Comparison of ENCODE assay signal across 8 cellular contexts in genomic region chr3:188421836-188422540, GRCh38.
DNase-seq lines count a peak whose midpoint lies in the region; ATAC-seq and TF ChIP-seq lines count a peak whose summit lies in the region.

No MANE protein-coding gene starts in this region.

- H3K36me3 ChIP-seq in tibial nerve, result no peaks in the 10 kb centered on the region

- H3K9me3 ChIP-seq in tibial nerve, result peaks cover 0 to 15% (median 0%) of the 10 kb centered on the region in 4 donors

- peaks cover 0 to 23% (median 12%) of the 10 kb centered on the region in 4 donors for H3K4me1 ChIP-seq in tibial nerve

- peak; percentile 75 to 85 for DNase-seq in AML-193 (lab: John Stamatoyannopoulos, UW)
- DNase-seq in coronary artery (ENCODE audit: low spot score), result no peak
- no peak for DNase-seq in tibial nerve (ENCODE audit: low spot score in 2 of 2)
- no peak for DNase-seq in progenitor cell of endocrine pancreas (ENCODE audit: low spot score, unreplicated experiment)
- DNase-seq in NCI-H1694 (lab: John Stamatoyannopoulos, UW), result no peak
- DNase-seq in activated CD8-positive, alpha-beta memory T cell treated with anti-CD3 and anti-CD28 coated beads, Interleukin-2, amount 50 U/mL, for 4 hours, result no peak

- peaks cover 4% of the 10 kb centered on the region for H3K4me1 Mint-ChIP-seq in progenitor cell of endocrine pancreas (ENCODE audit: low read depth)

- H3K27ac Mint-ChIP-seq in progenitor cell of endocrine pancreas, result no peak overlapping the region

- 67 to 70% methylated on average over 6 of the region's 6 CpGs for WGBS in tibial nerve, 2 donors

- H3K27me3 ChIP-seq in tibial nerve, result no peaks in the 10 kb centered on the region

- peak in 1 of 2 donors; percentile 22 for TF ChIP-seq EP300 in tibial nerve (IDR thresholded peaks at IDR 0.05)

- no peak for TF ChIP-seq POLR2A in tibial nerve (IDR thresholded peaks at IDR 0.05)

- H3K4me3 ChIP-seq in coronary artery (peak overlapping the region; percentile 13), tibial nerve (no peak overlapping the region)

- no peak overlapping the region for H3K4me3 Mint-ChIP-seq in progenitor cell of endocrine pancreas (ENCODE audit: low read depth)

- ATAC-seq in GM19468 (IDR thresholded peaks at IDR 0.05; ENCODE audit: extremely low read depth, unreplicated experiment), result peak; percentile 93
- ATAC-seq in HG03457 (IDR thresholded peaks at IDR 0.05; ENCODE audit: unreplicated experiment), result peak; percentile 99

- peaks cover 43% of the 10 kb centered on the region for H3K36me3 Mint-ChIP-seq in progenitor cell of endocrine pancreas (ENCODE audit: insufficient read depth)

- no peak for TF ChIP-seq CTCF in coronary artery (IDR thresholded peaks at IDR 0.05)
- no peak for TF ChIP-seq CTCF in tibial nerve (IDR thresholded peaks at IDR 0.05)
- TF ChIP-seq CTCF in progenitor cell of endocrine pancreas (IDR thresholded peaks at IDR 0.05; ENCODE audit: unreplicated experiment), result no peak

- peak overlapping the region; percentile 67 to 78 for H3K27ac ChIP-seq in coronary artery
- H3K27ac ChIP-seq in tibial nerve, result peak overlapping the region; percentile 8 to 77 (median 57)

- no peaks in the 10 kb centered on the region for H3K27me3 Mint-ChIP-seq in progenitor cell of endocrine pancreas

- peaks cover 45% of the 10 kb centered on the region for H3K9me3 Mint-ChIP-seq in progenitor cell of endocrine pancreas (ENCODE audit: low read depth)

Comparison
In these comparisons a context has a peak if more than half of its experiments do, and no peak if none do; other contexts are left out.
1. DNase-seq: peak in AML-193 (2 of 2); none in coronary artery (single experiment), tibial nerve (0 of 2), progenitor cell of endocrine pancreas (single experiment), NCI-H1694 (single experiment) and activated CD8-positive, alpha-beta memory T cell treated with anti-CD3 and anti-CD28 coated beads, Interleukin-2, amount 50 U/mL, for 4 hours (single experiment).